In the genomic region with DNA sequence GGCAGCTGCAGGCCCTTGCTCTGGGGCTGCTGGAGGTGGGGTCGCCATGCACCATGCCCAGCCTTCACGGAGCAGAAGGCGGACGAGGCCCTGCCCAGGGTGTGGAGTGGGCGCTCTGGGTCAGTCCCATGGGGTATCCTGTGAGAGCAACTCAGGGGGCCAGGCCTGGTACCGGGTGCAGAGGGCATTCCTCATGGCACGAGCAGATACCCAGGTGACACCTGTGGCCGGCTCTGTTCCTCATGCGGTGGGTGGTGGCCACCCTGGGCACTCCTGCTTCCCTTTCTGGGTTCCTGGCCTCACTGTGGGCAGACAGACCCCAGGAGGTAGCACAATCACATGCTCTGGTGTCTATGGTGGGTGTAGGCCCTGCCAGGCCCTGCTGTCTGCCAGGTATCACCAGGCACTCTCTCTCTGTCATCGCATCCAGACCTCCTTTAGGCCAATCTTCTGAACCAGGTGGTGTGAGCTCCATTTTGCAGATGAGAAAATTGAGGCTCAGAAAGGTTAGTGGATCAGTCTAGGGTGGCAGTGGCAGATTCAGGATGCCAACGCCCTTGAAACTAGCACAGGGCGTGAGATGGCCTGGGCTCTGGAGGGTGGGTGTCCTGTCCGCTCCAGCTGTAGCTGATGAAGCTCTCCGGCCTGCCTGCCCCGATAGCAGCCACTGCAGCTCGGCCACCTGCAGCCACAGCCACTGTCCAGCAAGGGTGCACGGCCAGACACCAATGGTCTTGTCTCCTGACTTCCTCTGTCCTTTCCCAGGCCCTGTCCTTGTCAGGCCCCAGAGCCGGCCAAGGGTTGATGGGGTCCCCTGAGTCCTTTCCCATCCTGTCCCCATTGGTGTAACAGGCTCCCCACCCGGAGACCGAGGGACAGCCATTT, we compare ENCODE assay signal across 9 cellular contexts. TPM values are rescaled to one million over a fixed set of nuclear protein-coding genes. Genes with fewer than 3 reads are reported as not detected.
DNase-seq lines count a peak whose midpoint lies in the region; ATAC-seq and TF ChIP-seq lines count a peak whose summit lies in the region.
"Had no signal": no experiment of that assay in that cellular context is flagged by ENCODE, and none has a peak within 500 bp of the region (broad histone marks: within the 10 kb centered on the region; RNA-seq: fewer than 3 reads in every experiment).

No MANE protein-coding gene starts in this region.

- no peaks in the 10 kb centered on the region for H3K27me3 ChIP-seq in CD8-positive, alpha-beta memory T cell (ENCODE audit: insufficient read depth, low read length, poor library complexity, severe bottlenecking)
- H3K27me3 ChIP-seq in RWPE2 (ENCODE audit: insufficient read depth, poor library complexity, severe bottlenecking) (no peaks in the 10 kb centered on the region), trophoblast cell (ENCODE audit: insufficient read depth, low read length) (no peaks in the 10 kb centered on the region)

- H3K14ac ChIP-seq in trophoblast cell (ENCODE audit: low read length): no peak overlapping the region

- H3K36me3 Mint-ChIP-seq in CD8-positive, alpha-beta memory T cell: peaks cover 0 to 30% (median 0%) of the 10 kb centered on the region in 3 donors

- no peak for ATAC-seq in RWPE2 (ENCODE audit: low read depth)
- no peak for ATAC-seq in activated CD4-positive, CD25-positive, alpha-beta regulatory T cell treated with anti-CD3 and anti-CD28 coated beads, Interleukin-2, amount 50 U/mL, for 24 hours

- H3K9ac ChIP-seq in trophoblast cell (ENCODE audit: low read length): no peak overlapping the region

- peaks cover 2% of the 10 kb centered on the region for H3K79me2 ChIP-seq in trophoblast cell (ENCODE audit: control insufficient read depth, insufficient read depth, low read length, poor library complexity)

- H3K27ac ChIP-seq in CD8-positive, alpha-beta memory T cell (ENCODE audit: low read depth, low read length): peak overlapping the region; percentile 76
- H3K27ac ChIP-seq in RWPE2 (ENCODE audit: poor library complexity, severe bottlenecking) (peak overlapping the region; percentile 59), epithelial cell of prostate (peak overlapping the region; percentile 41), trophoblast cell (ENCODE audit: low read depth, low read length) (no peak overlapping the region)

- H3K27ac Mint-ChIP-seq in CD8-positive, alpha-beta memory T cell: peak overlapping the region; percentile 59 to 96 (median 67)

- no peak overlapping the region for H2BK5ac ChIP-seq in trophoblast cell (ENCODE audit: low read depth, low read length, poor library complexity)

- no peak for DNase-seq in CD8-positive, alpha-beta memory T cell
- DNase-seq in RWPE2 (ENCODE audit: low spot score) (no peak), epithelial cell of prostate (ENCODE audit: low read depth, low spot score) (no peak), trophoblast cell (no peak), cerebellar nuclear complex (lab: John Stamatoyannopoulos, UW) (no peak)
- no peak for DNase-seq in stimulated activated CD4-positive, alpha-beta T cell treated with anti-CD3 and anti-CD28 coated beads, Interleukin-1b, Interleukin-23, amount 100 ng/mL, for 48 hours
- DNase-seq in effector CD8-positive, alpha-beta T cell (lab: John Stamatoyannopoulos, UW): no peak
- DNase-seq: central memory CD4-positive, alpha-beta T cell had no signal

- POLR2A ChIA-PET in CD8-positive, alpha-beta memory T cell (lab: Charles Lee): interaction anchor here (1.4 kb wide), 2 partner anchors 10 to 13 kb away, joined by 6 to 9 read pairs; no protein-coding TSS in a partner anchor

- peak overlapping the region; percentile 5 for H3K4ac ChIP-seq in trophoblast cell (ENCODE audit: low read depth, low read length)

- H3K4me3 ChIP-seq in CD8-positive, alpha-beta memory T cell (ENCODE audit: low read length): peak overlapping the region; percentile 58
- H3K4me3 ChIP-seq in RWPE2 (ENCODE audit: severe bottlenecking): no peak overlapping the region
- H3K4me3 ChIP-seq in trophoblast cell (ENCODE audit: low read depth, low read length): no peak overlapping the region

- TF ChIP-seq CTCF in RWPE2 (IDR thresholded peaks at IDR 0.05; ENCODE audit: poor library complexity, severe bottlenecking): no peak

- peaks cover 65% of the 10 kb centered on the region for H3K4me1 ChIP-seq in CD8-positive, alpha-beta memory T cell (ENCODE audit: insufficient read depth, low read length)
- peaks cover 20% of the 10 kb centered on the region for H3K4me1 ChIP-seq in RWPE2 (ENCODE audit: insufficient read depth, poor library complexity, severe bottlenecking)
- peaks cover 11 to 12% of the 10 kb centered on the region in 2 experiments for H3K4me1 ChIP-seq in trophoblast cell (ENCODE audit: control insufficient read depth in 1 of 2, insufficient read depth in 2 of 2, low read length in 2 of 2)

- no peaks in the 10 kb centered on the region for H3K79me1 ChIP-seq in trophoblast cell (ENCODE audit: low read length)

- H3K9me3 ChIP-seq in CD8-positive, alpha-beta memory T cell (ENCODE audit: low read length): no peaks in the 10 kb centered on the region
- H3K9me3 ChIP-seq in RWPE2 (ENCODE audit: severe bottlenecking) (no peaks in the 10 kb centered on the region), trophoblast cell (ENCODE audit: insufficient read depth, low read depth, low read length) (no peaks in the 10 kb centered on the region)

- no peak overlapping the region for H2AK5ac ChIP-seq in trophoblast cell (ENCODE audit: low read length)

- H4K12ac ChIP-seq in trophoblast cell (ENCODE audit: low read depth, low read length): no peak overlapping the region

- no peak overlapping the region for H2BK12ac ChIP-seq in trophoblast cell (ENCODE audit: low read length)

- H3K4me2 ChIP-seq in trophoblast cell (ENCODE audit: low read length): no peak overlapping the region

- H3K23ac ChIP-seq in trophoblast cell (ENCODE audit: low read length): no peak overlapping the region

- H3K4me1 Mint-ChIP-seq in CD8-positive, alpha-beta memory T cell: peaks cover 54 to 87% (median 64%) of the 10 kb centered on the region in 3 donors

- H4K8ac ChIP-seq in trophoblast cell (ENCODE audit: low read depth, low read length): no peak overlapping the region

- H2AFZ ChIP-seq in trophoblast cell (ENCODE audit: insufficient read depth, low read length, poor library complexity): no peak overlapping the region

- H3K18ac ChIP-seq in trophoblast cell (ENCODE audit: low read length): peak overlapping the region; percentile 16

- no peak overlapping the region for H4K91ac ChIP-seq in trophoblast cell (ENCODE audit: low read depth, low read length)

- no peak overlapping the region for H2BK120ac ChIP-seq in trophoblast cell (ENCODE audit: insufficient read depth, low read length, poor library complexity)

- CTCF ChIA-PET in CD8-positive, alpha-beta memory T cell (lab: Charles Lee): interaction anchor here (2.2 to 16.1 kb wide), 2 partner anchors 12 to 28 kb away, joined by 5 to 358 read pairs; a partner anchor contains a TSS

- peaks cover 16% of the 10 kb centered on the region for H3K36me3 ChIP-seq in CD8-positive, alpha-beta memory T cell (ENCODE audit: insufficient read depth, low read length)
- H3K36me3 ChIP-seq in RWPE2 (ENCODE audit: low read depth) (no peaks in the 10 kb centered on the region), trophoblast cell (ENCODE audit: control insufficient read depth in 1 of 2, insufficient read depth in 2 of 2, low read length in 2 of 2) (peaks cover 7 to 17% of the 10 kb centered on the region in 2 experiments)

- WGBS in trophoblast cell (ENCODE audit: extremely low coverage, insufficient coverage, insufficient read length): no CpG with 5 or more reads among the region's 20 CpGs

- H3K9me3 Mint-ChIP-seq in CD8-positive, alpha-beta memory T cell: no peaks in the 10 kb centered on the region

- H3K4me3 Mint-ChIP-seq in CD8-positive, alpha-beta memory T cell: peak overlapping the region; percentile 30 to 93 (median 52)

- no peaks in the 10 kb centered on the region for H3K27me3 Mint-ChIP-seq in CD8-positive, alpha-beta memory T cell

RNA-seq across cellular contexts. Expression of a gene that starts 15.1 kb away (rescaled TPM):
- total RNA-seq in CD8-positive, alpha-beta memory T cell: 10 to 100 TPM; 85.8 to 87.2 TPM
- polyA plus RNA-seq in CD8-positive, alpha-beta memory T cell: 87.4 TPM
- polyA plus RNA-seq in trophoblast cell (2013): 79.6 and 80.8 TPM in 2 replicates

RNA-seq across cellular contexts. Expression of a gene that starts 19.1 kb away (rescaled TPM):
- 1 to 10 TPM; 1.1 to 1.2 TPM for total RNA-seq in CD8-positive, alpha-beta memory T cell
- 0.97 TPM for polyA plus RNA-seq in CD8-positive, alpha-beta memory T cell
- polyA plus RNA-seq in trophoblast cell (2013): 2,817 and 2,859 TPM in 2 replicates

RNA-seq across cellular contexts. Expression of a gene that starts 29.2 kb away (rescaled TPM):
- not detected for total RNA-seq in CD8-positive, alpha-beta memory T cell
- polyA plus RNA-seq in CD8-positive, alpha-beta memory T cell: 0.63 TPM
- polyA plus RNA-seq in trophoblast cell (2013): 0.40 and 0.57 TPM in 2 replicates
